In the genomic region with DNA sequence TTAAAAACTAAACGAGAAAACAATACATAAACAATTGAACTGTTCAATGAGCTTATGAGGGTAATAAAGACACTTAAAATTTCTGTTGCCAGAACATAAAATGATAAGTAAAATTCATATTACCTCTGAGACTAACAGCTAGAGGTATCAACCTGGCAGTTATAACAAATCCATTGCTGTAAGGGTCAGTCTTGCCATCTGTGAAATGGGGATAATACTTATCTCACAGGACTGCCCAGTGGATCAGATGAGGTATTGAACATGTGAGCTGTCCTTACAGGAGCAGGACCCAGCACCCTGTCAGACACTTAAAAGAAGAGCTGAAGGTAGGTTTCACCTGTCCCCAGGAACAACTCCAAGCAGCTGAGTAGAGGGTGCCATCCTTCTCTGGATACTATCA, we compare ENCODE assay signal across 19 cellular contexts.
"Had no signal": no experiment of that assay in that cellular context is flagged by ENCODE, and none has a peak within 500 bp of the region (broad histone marks: within the 10 kb centered on the region; RNA-seq: fewer than 3 reads in every experiment).

No MANE protein-coding gene starts in this region.

- H3K4me2 ChIP-seq: hepatocyte had no signal

- H3K9me3 ChIP-seq: left ventricle myocardium inferior, lower lobe of right lung, ovary, right atrium auricular region, stomach had no signal

- H3K4me3 ChIP-seq: hepatocyte, left ventricle myocardium inferior, lower lobe of right lung, ovary, right atrium auricular region, stomach had no signal

- H2AFZ ChIP-seq: hepatocyte had no signal

- H3K9me3 Mint-ChIP-seq: memory B cell had no signal

- H3K4me3 Mint-ChIP-seq: memory B cell had no signal

- H3K27me3 Mint-ChIP-seq: memory B cell had no signal

- H3K4me1 ChIP-seq: lower lobe of right lung, right atrium auricular region had no signal

- H3K27ac ChIP-seq: hepatocyte, left ventricle myocardium inferior, lower lobe of right lung, ovary, right atrium auricular region had no signal

- ATAC-seq: left cardiac atrium, lower lobe of right lung had no signal

- DNase-seq: effector CD4-positive, alpha-beta T cell; foreskin melanocyte; head of caudate nucleus; kidney; left cardiac atrium; left ventricle myocardium inferior; lower lobe of right lung; midbrain; nucleus accumbens; ovary; small intestine; stimulated activated CD4-positive, alpha-beta T cell treated with anti-CD3 and anti-CD28 coated beads, Interleukin-12 subunit alpha, Interleukin-12 subunit beta, amount 100 ng/mL, for 4 hours; stimulated activated naive CD4-positive, alpha-beta T cell; stomach; trophoblast cell had no signal

- H3K27me3 ChIP-seq: hepatocyte, ovary, right atrium auricular region had no signal

- FAIRE-seq: small intestine, urothelium cell line had no signal

- H3K36me3 ChIP-seq: left ventricle myocardium inferior, lower lobe of right lung, ovary, right atrium auricular region, stomach had no signal

- H3K27ac Mint-ChIP-seq: memory B cell had no signal
